21 cellular contexts compared by ENCODE assay signal in the genomic region with DNA sequence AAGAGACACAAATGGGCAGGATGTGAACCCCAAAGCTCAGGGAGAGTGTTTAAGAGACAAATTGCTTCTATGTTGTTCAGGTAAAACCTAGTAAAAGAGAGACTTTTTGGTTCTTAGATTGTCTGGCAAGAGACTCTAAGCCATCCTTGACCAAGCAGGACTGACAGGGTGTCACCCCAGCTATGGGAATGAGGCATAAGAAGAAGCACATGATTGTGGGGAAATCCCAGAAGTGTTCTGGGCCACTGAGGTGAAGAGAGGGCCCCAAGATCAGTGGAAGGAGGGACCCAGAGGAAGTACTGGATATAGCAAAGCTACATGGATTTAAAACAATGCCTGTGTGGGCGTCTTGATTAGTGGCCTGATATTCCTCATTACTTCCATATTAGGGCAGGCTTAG.
DNase-seq lines count a peak whose midpoint lies in the region; ATAC-seq and TF ChIP-seq lines count a peak whose summit lies in the region.
"Had no signal": no experiment of that assay in that cellular context is flagged by ENCODE, and none has a peak within 500 bp of the region (broad histone marks: within the 10 kb centered on the region; RNA-seq: fewer than 3 reads in every experiment).

No MANE protein-coding gene starts in this region.

- no peak for DNase-seq in activated naive CD8-positive, alpha-beta T cell treated with anti-CD3 and anti-CD28 coated beads, Interleukin-2, amount 50 U/mL, for 24 hours
- DNase-seq in activated naive CD8-positive, alpha-beta T cell treated with anti-CD3 and anti-CD28 coated beads for 36 hours: no peak
- DNase-seq in epithelial cell of esophagus (ENCODE audit: low read depth): peak; percentile 47
- peak; percentile 71 for DNase-seq in renal cortical epithelial cell (ENCODE audit: low read depth)
- DNase-seq in stomach: no peak
- DNase-seq: activated T-cell treated with anti-CD3 and anti-CD28 coated beads, Interleukin-2, amount 50 U/mL, for 24 hours; C1 segment of cervical spinal cord; GF-D8; hippocampal formation; left lung; NCI-H1436; Peyer's patch; posterior cingulate gyrus; transverse colon had no signal

- intact Hi-C loops in stomach (cut with DNase I; ENCODE audit: low total_unique reads): no loop called here

- no peak overlapping the region for H3K27ac ChIP-seq in stomach
- H3K27ac ChIP-seq: A549, left lung, Peyer's patch, transverse colon had no signal

- TF ChIP-seq CTCF in epithelial cell of esophagus (IDR thresholded peaks at IDR 0.05; ENCODE audit: insufficient read depth, low read depth, low read length, missing control alignments) (no peak), stomach (IDR thresholded peaks at IDR 0.05) (no peak)

- H3K4me3 ChIP-seq in epithelial cell of esophagus (ENCODE audit: low read length) (no peak overlapping the region), stomach (no peak overlapping the region)
- H3K4me3 ChIP-seq: A549, HAP-1, left lung, Peyer's patch, transverse colon had no signal

- no peaks in the 10 kb centered on the region for H3K9me3 ChIP-seq in stomach
- H3K9me3 ChIP-seq: A549, HAP-1, left lung, Peyer's patch, transverse colon had no signal

- no peaks in the 10 kb centered on the region for H3K27me3 ChIP-seq in stomach
- H3K27me3 ChIP-seq: left lung, Peyer's patch, transverse colon had no signal

- H3K27me3 Mint-ChIP-seq in activated naive CD8-positive, alpha-beta T cell treated with anti-CD3 and anti-CD28 coated beads, Interleukin-2, amount 50 U/mL, for 24 hours: peaks cover 12% of the 10 kb centered on the region
- H3K27me3 Mint-ChIP-seq in activated naive CD8-positive, alpha-beta T cell treated with anti-CD3 and anti-CD28 coated beads for 36 hours: peaks cover 29% of the 10 kb centered on the region
- H3K27me3 Mint-ChIP-seq: brain had no signal

- peaks cover 0 to 11% (median 5%) of the 10 kb centered on the region in 4 donors for H3K4me1 ChIP-seq in stomach

- no peaks in the 10 kb centered on the region for H3K36me3 ChIP-seq in stomach
- H3K36me3 ChIP-seq: HAP-1, left lung, Peyer's patch, transverse colon had no signal

- peaks cover 2% of the 10 kb centered on the region for H3K36me3 Mint-ChIP-seq in activated naive CD8-positive, alpha-beta T cell treated with anti-CD3 and anti-CD28 coated beads, Interleukin-2, amount 50 U/mL, for 24 hours (ENCODE audit: low read depth)
- no peaks in the 10 kb centered on the region for H3K36me3 Mint-ChIP-seq in activated naive CD8-positive, alpha-beta T cell treated with anti-CD3 and anti-CD28 coated beads for 36 hours
- H3K36me3 Mint-ChIP-seq: brain had no signal

- no peak for TF ChIP-seq EP300 in stomach (IDR thresholded peaks at IDR 0.05)

- WGBS in stomach, 5 donors: 85 to 96% (median 94%) methylated on average over 1 of the region's 1 CpG

- no peak for TF ChIP-seq POLR2A in stomach (IDR thresholded peaks at IDR 0.05)

- H3K9me3 Mint-ChIP-seq in activated naive CD8-positive, alpha-beta T cell treated with anti-CD3 and anti-CD28 coated beads, Interleukin-2, amount 50 U/mL, for 24 hours: no peaks in the 10 kb centered on the region
- no peaks in the 10 kb centered on the region for H3K9me3 Mint-ChIP-seq in activated naive CD8-positive, alpha-beta T cell treated with anti-CD3 and anti-CD28 coated beads for 36 hours
- H3K9me3 Mint-ChIP-seq: activated T-cell treated with anti-CD3 and anti-CD28 coated beads, Interleukin-2, amount 50 U/mL, for 24 hours; brain had no signal

- no peak overlapping the region for H3K4me3 Mint-ChIP-seq in activated naive CD8-positive, alpha-beta T cell treated with anti-CD3 and anti-CD28 coated beads, Interleukin-2, amount 50 U/mL, for 24 hours
- H3K4me3 Mint-ChIP-seq in activated naive CD8-positive, alpha-beta T cell treated with anti-CD3 and anti-CD28 coated beads for 36 hours: no peak overlapping the region
- H3K4me3 Mint-ChIP-seq: activated naive CD8-positive, alpha-beta T cell; activated T-cell treated with anti-CD3 and anti-CD28 coated beads, Interleukin-2, amount 50 U/mL, for 24 hours; brain had no signal

- ATAC-seq in activated naive CD8-positive, alpha-beta T cell treated with anti-CD3 and anti-CD28 coated beads, Interleukin-2, amount 50 U/mL, for 24 hours: peak; percentile 40
- ATAC-seq in HG02852 (IDR thresholded peaks at IDR 0.05; ENCODE audit: unreplicated experiment) (peak; percentile 79), HG02678 (IDR thresholded peaks at IDR 0.05; ENCODE audit: unreplicated experiment) (no peak), HG03457 (IDR thresholded peaks at IDR 0.05; ENCODE audit: unreplicated experiment) (no peak)
- ATAC-seq: A549, left lung had no signal

- peaks cover 20% of the 10 kb centered on the region for H3K4me1 Mint-ChIP-seq in activated naive CD8-positive, alpha-beta T cell treated with anti-CD3 and anti-CD28 coated beads, Interleukin-2, amount 50 U/mL, for 24 hours
- peaks cover 22% of the 10 kb centered on the region for H3K4me1 Mint-ChIP-seq in activated naive CD8-positive, alpha-beta T cell treated with anti-CD3 and anti-CD28 coated beads for 36 hours

- no peak overlapping the region for H3K27ac Mint-ChIP-seq in activated naive CD8-positive, alpha-beta T cell treated with anti-CD3 and anti-CD28 coated beads, Interleukin-2, amount 50 U/mL, for 24 hours
- no peak overlapping the region for H3K27ac Mint-ChIP-seq in activated naive CD8-positive, alpha-beta T cell treated with anti-CD3 and anti-CD28 coated beads for 36 hours
- H3K27ac Mint-ChIP-seq: activated naive CD8-positive, alpha-beta T cell; activated T-cell treated with anti-CD3 and anti-CD28 coated beads, Interleukin-2, amount 50 U/mL, for 24 hours had no signal

Comparison
In these comparisons a context has a peak if more than half of its experiments do, and no peak if none do; other contexts are left out.
1. ATAC-seq: peak in activated naive CD8-positive, alpha-beta T cell treated with anti-CD3 and anti-CD28 coated beads, Interleukin-2, amount 50 U/mL, for 24 hours (single experiment) and HG02852 (single experiment); none in HG02678 (single experiment) and HG03457 (single experiment).
2. DNase-seq: peak in epithelial cell of esophagus (single experiment) and renal cortical epithelial cell (single experiment); none in activated naive CD8-positive, alpha-beta T cell treated with anti-CD3 and anti-CD28 coated beads, Interleukin-2, amount 50 U/mL, for 24 hours (single experiment), activated naive CD8-positive, alpha-beta T cell treated with anti-CD3 and anti-CD28 coated beads for 36 hours (single experiment) and stomach (single experiment).